In genomic region chr5:149615976-149616375, GRCh38 we compare ENCODE assay signal across 30 cellular contexts. TPM values are rescaled to one million over a fixed set of nuclear protein-coding genes. Genes with fewer than 3 reads are reported as not detected.
DNase-seq lines count a peak whose midpoint lies in the region; ATAC-seq, FAIRE-seq and TF ChIP-seq lines count a peak whose summit lies in the region.
"Had no signal": no experiment of that assay in that cellular context is flagged by ENCODE, and none has a peak within 500 bp of the region (broad histone marks: within the 10 kb centered on the region; RNA-seq: fewer than 3 reads in every experiment).

No MANE protein-coding gene starts in this region.

- in situ Hi-C loops in G401 (cut with HindIII; ENCODE audit: low sequenced_read_pairs): no loop called here

- no peak for ATAC-seq in stimulated activated memory B cell treated with anti-CD40 and anti-IgM and Interleukin-4, amounts not matched to agents 10 μg/mL and 1 μg/mL and 100 μg/mL, for 72 hours
- ATAC-seq in HG03469 (IDR thresholded peaks at IDR 0.05; ENCODE audit: unreplicated experiment): no peak
- ATAC-seq: gastrocnemius medialis had no signal

- H3K4me3 ChIP-seq in adipocyte (ENCODE audit: low read length) (no peak overlapping the region), left ventricle myocardium inferior (no peak overlapping the region)
- H3K4me3 ChIP-seq: BLaER1 treated with 17β-estradiol and CSF1 and Interleukin-3, amounts not matched to agents 10 nM and 100 nM; dorsolateral prefrontal cortex; gastrocnemius medialis; hepatocyte; right lobe of liver; stomach; tibial nerve had no signal

- H3K4me1 Mint-ChIP-seq in stimulated activated memory B cell treated with anti-CD40 and anti-IgM and Interleukin-4, amounts not matched to agents 10 μg/mL and 1 μg/mL and 100 μg/mL, for 72 hours: peaks cover 38% of the 10 kb centered on the region

- H3K4me3 Mint-ChIP-seq in stimulated activated memory B cell treated with anti-CD40 and anti-IgM and Interleukin-4, amounts not matched to agents 10 μg/mL and 1 μg/mL and 100 μg/mL, for 72 hours: no peak overlapping the region
- H3K4me3 Mint-ChIP-seq: T-helper 1 cell treated with Interleukin-12 subunit alpha and Interleukin-12 subunit beta and Interleukin-4 antibody, amounts not matched to agents 30 μg/mL and 1 μg/mL, for 36 hours had no signal

- peak overlapping the region; percentile 93 for H3K27ac Mint-ChIP-seq in stimulated activated memory B cell treated with anti-CD40 and anti-IgM and Interleukin-4, amounts not matched to agents 10 μg/mL and 1 μg/mL and 100 μg/mL, for 72 hours
- H3K27ac Mint-ChIP-seq: T-helper 1 cell treated with Interleukin-12 subunit alpha and Interleukin-12 subunit beta and Interleukin-4 antibody, amounts not matched to agents 30 μg/mL and 1 μg/mL, for 36 hours had no signal

- no peak for FAIRE-seq in H54 (lab: Jason Lieb, UNC)
- FAIRE-seq: G401.6 had no signal

- H3K27me3 ChIP-seq in adipocyte (replicated peaks; ENCODE audit: control insufficient read depth, insufficient read depth, low read length) (no peaks in the 10 kb centered on the region), left ventricle myocardium inferior (ENCODE audit: low read depth) (no peaks in the 10 kb centered on the region)
- H3K27me3 ChIP-seq: BLaER1 treated with 17β-estradiol and CSF1 and Interleukin-3, amounts not matched to agents 10 nM and 100 nM; dorsolateral prefrontal cortex; gastrocnemius medialis; hepatocyte; right lobe of liver; stomach; tibial nerve had no signal

- peak; percentile 75 for DNase-seq in G401 (ENCODE audit: low spot score)
- no peak for DNase-seq in adipocyte (ENCODE audit: low read depth)
- DNase-seq in left ventricle myocardium inferior: peak; percentile 62
- DNase-seq in effector CD4-positive, alpha-beta T cell: no peak
- DNase-seq in SIG-M5 treated with dmso at 0.1 percent for 504 hours (lab: John Stamatoyannopoulos, UW; ENCODE audit: unreplicated experiment): no peak
- DNase-seq in H54 (ENCODE audit: insufficient read length, low spot score): no peak
- DNase-seq: activated CD4-positive, CD25-positive, alpha-beta regulatory T cell; activated T-cell treated with anti-CD3 and anti-CD28 coated beads, Interleukin-2, amount 50 U/mL, for 48 hours; cerebellar nuclear complex; DMS53; gastrocnemius medialis; GOT3; kidney glomerular epithelial cell; NCI-H1105 treated with DMSO at 0.1 percent for 48 hours; NCI-H187 treated with DMSO at 0.1 percent for 48 hours; NCI-H2171 treated with DMSO at 0.1 percent for 48 hours; NCI-H510A; posterior cingulate gyrus; right lobe of liver; RPMI8226; SK-N-SH; stomach had no signal

- no peaks in the 10 kb centered on the region for H3K9me3 Mint-ChIP-seq in stimulated activated memory B cell treated with anti-CD40 and anti-IgM and Interleukin-4, amounts not matched to agents 10 μg/mL and 1 μg/mL and 100 μg/mL, for 72 hours
- H3K9me3 Mint-ChIP-seq: T-helper 1 cell treated with Interleukin-12 subunit alpha and Interleukin-12 subunit beta and Interleukin-4 antibody, amounts not matched to agents 30 μg/mL and 1 μg/mL, for 36 hours had no signal

- H3K27ac ChIP-seq in left ventricle myocardium inferior (replicated peaks): peak overlapping the region; percentile 45
- H3K27ac ChIP-seq: BLaER1 treated with 17β-estradiol and CSF1 and Interleukin-3, amounts not matched to agents 10 nM and 100 nM; hepatocyte; right lobe of liver had no signal

- intact Hi-C loops in left ventricle myocardium inferior (cut with micrococcal nuclease): no loop called here

- H3K9me3 ChIP-seq in adipocyte (ENCODE audit: control insufficient read depth, low read length) (no peaks in the 10 kb centered on the region), left ventricle myocardium inferior (replicated peaks) (no peaks in the 10 kb centered on the region)
- H3K9me3 ChIP-seq: BLaER1 treated with 17β-estradiol and CSF1 and Interleukin-3, amounts not matched to agents 10 nM and 100 nM; gastrocnemius medialis; right lobe of liver; stomach; tibial nerve had no signal

- H3K27me3 Mint-ChIP-seq in stimulated activated memory B cell treated with anti-CD40 and anti-IgM and Interleukin-4, amounts not matched to agents 10 μg/mL and 1 μg/mL and 100 μg/mL, for 72 hours: no peaks in the 10 kb centered on the region

- TF ChIP-seq CTCF in left ventricle myocardium inferior (IDR thresholded peaks at IDR 0.05; ENCODE audit: borderline replicate concordance): no peak

- no peaks in the 10 kb centered on the region for H3K36me3 Mint-ChIP-seq in stimulated activated memory B cell treated with anti-CD40 and anti-IgM and Interleukin-4, amounts not matched to agents 10 μg/mL and 1 μg/mL and 100 μg/mL, for 72 hours

- no peaks in the 10 kb centered on the region for H3K36me3 ChIP-seq in adipocyte (ENCODE audit: control insufficient read depth, insufficient read depth, low read length, severe bottlenecking)
- peaks cover 59% of the 10 kb centered on the region for H3K36me3 ChIP-seq in left ventricle myocardium inferior
- H3K36me3 ChIP-seq: BLaER1 treated with 17β-estradiol and CSF1 and Interleukin-3, amounts not matched to agents 10 nM and 100 nM had no signal

- H3K9ac ChIP-seq in adipocyte (ENCODE audit: low read length): peak overlapping the region; percentile 5
- H3K9ac ChIP-seq: BLaER1 treated with 17β-estradiol and CSF1 and Interleukin-3, amounts not matched to agents 10 nM and 100 nM; SK-N-SH had no signal

- TF ChIP-seq POLR2A in H54 (IDR thresholded peaks at IDR 0.05; ENCODE audit: low read depth, low read length): no peak

- H3K4me1 ChIP-seq in adipocyte (ENCODE audit: control insufficient read depth, insufficient read depth, low read length) (peaks cover 15% of the 10 kb centered on the region), left ventricle myocardium inferior (peaks cover 30% of the 10 kb centered on the region)

RNA-seq across cellular contexts. Expression of gene ARHGEF37, which starts 34.7 kb away (rescaled TPM):
- total RNA-seq in G401 (2014; rRNA removed; shearing (Covaris generic)): not detected in 2 replicates
- 22.8 TPM for total RNA-seq in left ventricle myocardium inferior

Comparison
In these comparisons a context has a peak if more than half of its experiments do, and no peak if none do; other contexts are left out.
1. DNase-seq: peak in G401 (single experiment) and left ventricle myocardium inferior (single experiment); none in adipocyte (single experiment), effector CD4-positive, alpha-beta T cell (single experiment), SIG-M5 treated with dmso at 0.1 percent for 504 hours (single experiment) and H54 (single experiment).
2. RNA of gene ARHGEF37, which starts 34.7 kb away (total RNA-seq): 22.8 TPM in left ventricle myocardium inferior (single experiment); not detected in G401; every median in the first group is over 10 times any median in the second.